In genomic region chr6:161414800-161415199, GRCh38 we compare ENCODE assay signal across 25 cellular contexts.
"Had no signal": no experiment of that assay in that cellular context is flagged by ENCODE, and none has a peak within 500 bp of the region (broad histone marks: within the 10 kb centered on the region; RNA-seq: fewer than 3 reads in every experiment).

No MANE protein-coding gene starts in this region.

- ATAC-seq: activated T-cell treated with anti-CD3 and anti-CD28 coated beads, Interleukin-2, amount 50 U/mL, for 4 hours; effector memory CD8-positive, alpha-beta T cell; naive thymus-derived CD4-positive, alpha-beta T cell; sciatic nerve; stimulated activated naive CD8-positive, alpha-beta T cell treated with anti-CD3 and anti-CD28 coated beads, Interleukin-15, amount 100 ng/mL, for 72 hours; T-helper 17 cell had no signal

- H3K27me3 ChIP-seq: adrenal gland, ascending aorta, colonic mucosa, dorsolateral prefrontal cortex, suprapubic skin, tibial nerve, uterus had no signal

- H3K9me3 Mint-ChIP-seq: activated T-cell treated with anti-CD3 and anti-CD28 coated beads, Interleukin-2, amount 50 U/mL, for 4 hours; activated T-helper 2 cell treated with anti-CD3 and anti-CD28 coated beads, Interferon-gamma antibody, Interleukin-2, Interleukin-4, amounts not matched to agents 10 μg/mL and 5 μg/mL and 100 μg/mL, durations not matched to agents 14 hours and 24 hours and 36 hours; effector memory CD8-positive, alpha-beta T cell; stimulated activated naive CD8-positive, alpha-beta T cell treated with anti-CD3 and anti-CD28 coated beads, Interleukin-15, amount 100 ng/mL, for 72 hours had no signal

- H3K4me1 Mint-ChIP-seq: naive thymus-derived CD4-positive, alpha-beta T cell; stimulated activated naive CD8-positive, alpha-beta T cell treated with anti-CD3 and anti-CD28 coated beads, Interleukin-15, amount 100 ng/mL, for 72 hours; T-helper 17 cell had no signal

- H3K4me3 Mint-ChIP-seq: activated naive CD8-positive, alpha-beta T cell; activated T-cell treated with anti-CD3 and anti-CD28 coated beads, Interleukin-2, amount 50 U/mL, for 4 hours; effector memory CD8-positive, alpha-beta T cell; naive thymus-derived CD4-positive, alpha-beta T cell; stimulated activated naive CD8-positive, alpha-beta T cell treated with anti-CD3 and anti-CD28 coated beads, Interleukin-15, amount 100 ng/mL, for 72 hours; T-helper 17 cell had no signal

- H3K27ac Mint-ChIP-seq: activated naive CD8-positive, alpha-beta T cell; activated T-helper 2 cell treated with anti-CD3 and anti-CD28 coated beads, Interferon-gamma antibody, Interleukin-2, Interleukin-4, amounts not matched to agents 10 μg/mL and 5 μg/mL and 100 μg/mL, durations not matched to agents 14 hours and 24 hours and 36 hours; effector memory CD8-positive, alpha-beta T cell; naive thymus-derived CD4-positive, alpha-beta T cell; T-helper 17 cell had no signal

- FAIRE-seq: bronchial epithelial cell, kidney had no signal

- H3K27ac ChIP-seq: adrenal gland, ascending aorta, colonic mucosa, left ventricle myocardium inferior, neutrophil, suprapubic skin, tibial nerve, uterus had no signal

- H3K36me3 Mint-ChIP-seq: activated naive CD8-positive, alpha-beta T cell; naive thymus-derived CD4-positive, alpha-beta T cell had no signal

- H3K4me3 ChIP-seq: adrenal gland, ascending aorta, colonic mucosa, left ventricle myocardium inferior, suprapubic skin, tibial nerve, uterus had no signal

- H3K9me3 ChIP-seq: adrenal gland, ascending aorta, colonic mucosa, neutrophil, suprapubic skin, tibial nerve, uterus had no signal

- H3K36me3 ChIP-seq: adrenal gland, ascending aorta, colonic mucosa, left ventricle myocardium inferior, neutrophil, suprapubic skin, tibial nerve, uterus had no signal

- H3K4me1 ChIP-seq: adrenal gland, ascending aorta, colonic mucosa, uterus had no signal

- DNase-seq: activated CD4-positive, alpha-beta T cell treated with anti-CD3 and anti-CD28 coated beads for 4 hours; activated CD4-positive, alpha-beta T cell treated with anti-CD3 and anti-CD28 coated beads, Interleukin-2, amount 50 U/mL, for 48 hours; activated CD4-positive, CD25-positive, alpha-beta regulatory T cell; activated CD8-positive, alpha-beta memory T cell treated with anti-CD3 and anti-CD28 coated beads, Interleukin-2, amount 50 U/mL, for 48 hours; activated naive CD4-positive, alpha-beta T cell; activated T-cell treated with anti-CD3 and anti-CD28 coated beads, Interleukin-2, amount 50 U/mL, for 4 hours; colonic mucosa; effector memory CD8-positive, alpha-beta T cell; kidney; naive thymus-derived CD4-positive, alpha-beta T cell; stimulated activated CD4-positive, alpha-beta T cell treated with anti-CD3 and anti-CD28 coated beads, Interleukin-12 subunit alpha, Interleukin-12 subunit beta, amount 100 ng/mL, for 4 hours; stimulated activated naive CD8-positive, alpha-beta T cell treated with anti-CD3 and anti-CD28 coated beads, Interleukin-15, amount 100 ng/mL, for 72 hours; T-helper 17 cell; uterus had no signal
